ENCODE assay signal across 32 cellular contexts in the genomic region with DNA sequence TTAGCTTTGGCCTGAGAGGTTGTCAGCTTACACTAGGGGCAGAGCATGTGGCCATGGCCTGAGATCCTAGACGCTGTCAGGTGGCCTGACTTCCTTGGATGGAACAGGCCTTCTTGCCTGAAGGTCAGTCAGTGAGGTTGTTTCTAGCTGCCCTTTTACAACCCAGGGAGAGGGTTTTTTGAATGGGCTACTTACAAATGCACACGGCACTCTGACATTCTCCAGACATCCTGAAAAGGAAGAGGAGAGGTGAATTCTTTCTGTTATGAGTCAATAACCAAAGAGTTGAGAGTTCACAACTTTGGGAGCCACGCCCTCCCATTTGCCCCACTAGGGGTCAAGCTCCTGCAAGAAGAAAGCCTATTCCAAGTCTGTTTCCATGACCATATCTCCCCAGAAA. TPM values are rescaled to one million over a fixed set of nuclear protein-coding genes. Genes with fewer than 3 reads are reported as not detected.
DNase-seq lines count a peak whose midpoint lies in the region; ATAC-seq, FAIRE-seq and TF ChIP-seq lines count a peak whose summit lies in the region.
"Had no signal": no experiment of that assay in that cellular context is flagged by ENCODE, and none has a peak within 500 bp of the region (broad histone marks: within the 10 kb centered on the region; RNA-seq: fewer than 3 reads in every experiment).

No MANE protein-coding gene starts in this region.

- POLR2A ChIA-PET in PC-3 (lab: Charles Lee; ENCODE audit: unreplicated experiment) (no interaction called here), PC-9 (lab: Charles Lee; ENCODE audit: unreplicated experiment) (no interaction called here)
- POLR2A ChIA-PET in activated CD8-positive, alpha-beta T cell treated with anti-CD3 and anti-CD28 coated beads, Interleukin-2, amount 10 ng/mL, durations not matched to agents 7 days and 5 days (lab: Charles Lee) = no interaction called here

- no peaks in the 10 kb centered on the region for H4K20me1 ChIP-seq in PC-3 (ENCODE audit: low read length)
- no peaks in the 10 kb centered on the region for H4K20me1 ChIP-seq in PC-9 (ENCODE audit: insufficient read depth)
- H4K20me1 ChIP-seq: BLaER1 had no signal

- H3K36me3 Mint-ChIP-seq in activated CD8-positive, alpha-beta T cell treated with anti-CD3 and anti-CD28 coated beads, Interleukin-2, amount 10 ng/mL, durations not matched to agents 7 days and 5 days (ENCODE audit: low read depth) = no peaks in the 10 kb centered on the region
- H3K36me3 Mint-ChIP-seq: CD14-positive monocyte; CD4-positive, alpha-beta memory T cell; CD4-positive, CD25-positive, alpha-beta regulatory T cell; CD8-positive, alpha-beta memory T cell had no signal

- H3K4me3 ChIP-seq in PC-3 (ENCODE audit: low read length) (no peak overlapping the region), PC-9 (no peak overlapping the region), bronchial epithelial cell (ENCODE audit: low read depth, low read length) (no peak overlapping the region), fibroblast of villous mesenchyme (ENCODE audit: low read depth, low read length) (no peak overlapping the region)
- H3K4me3 ChIP-seq: BLaER1, GM12878 had no signal

- H3K4me3 Mint-ChIP-seq in activated CD8-positive, alpha-beta T cell treated with anti-CD3 and anti-CD28 coated beads, Interleukin-2, amount 10 ng/mL, durations not matched to agents 7 days and 5 days = no peak overlapping the region
- H3K4me3 Mint-ChIP-seq: CD14-positive monocyte; CD4-positive, alpha-beta memory T cell; CD4-positive, CD25-positive, alpha-beta regulatory T cell; CD8-positive, alpha-beta memory T cell had no signal

- no peak overlapping the region for H3K9ac ChIP-seq in PC-3 (ENCODE audit: low read length)
- H3K9ac ChIP-seq: BLaER1 had no signal

- TF ChIP-seq CTCF in PC-3 (conservative IDR thresholded peaks at IDR 0.05; ENCODE audit: low read depth, low read length) (no peak), PC-9 (conservative IDR thresholded peaks at IDR 0.05) (no peak), bronchial epithelial cell (IDR thresholded peaks at IDR 0.05; ENCODE audit: insufficient read depth, low read length, severe bottlenecking) (no peak), fibroblast of villous mesenchyme (IDR thresholded peaks at IDR 0.05; ENCODE audit: insufficient read depth, low read depth, low read length) (no peak)

- H3K27me3 Mint-ChIP-seq in activated CD8-positive, alpha-beta T cell treated with anti-CD3 and anti-CD28 coated beads, Interleukin-2, amount 10 ng/mL, durations not matched to agents 7 days and 5 days (ENCODE audit: low read depth) = peaks cover 30% of the 10 kb centered on the region

- no peak overlapping the region for H2AFZ ChIP-seq in PC-3 (ENCODE audit: low read length)
- H2AFZ ChIP-seq in PC-9 = no peak overlapping the region

- H3K4me1 Mint-ChIP-seq in activated CD8-positive, alpha-beta T cell treated with anti-CD3 and anti-CD28 coated beads, Interleukin-2, amount 10 ng/mL, durations not matched to agents 7 days and 5 days (ENCODE audit: low read depth) = no peaks in the 10 kb centered on the region
- H3K4me1 Mint-ChIP-seq: CD14-positive monocyte; CD4-positive, alpha-beta memory T cell; CD8-positive, alpha-beta memory T cell had no signal

- intact Hi-C loops in PC-3 (cut with micrococcal nuclease) (no loop called here), PC-9 (cut with micrococcal nuclease; ENCODE audit: unreplicated experiment) (no loop called here)

- no peak overlapping the region for H3K27ac ChIP-seq in PC-3 (ENCODE audit: low read length)
- no peak overlapping the region for H3K27ac ChIP-seq in PC-9
- H3K27ac ChIP-seq: BLaER1 had no signal

- H3K4me1 ChIP-seq in PC-3 (ENCODE audit: insufficient read depth, low read length) (no peaks in the 10 kb centered on the region; the same call in 1 of the 2 replicates), PC-9 (replicated peaks; ENCODE audit: insufficient read depth) (0 out of 2 replicates have a peak, but pooled peaks cover 5% of the 10 kb centered on the region)
- H3K4me1 ChIP-seq: BE2C, BLaER1 had no signal

- H3K9me3 ChIP-seq in PC-3 (ENCODE audit: low read length) = no peaks in the 10 kb centered on the region
- H3K9me3 ChIP-seq in PC-9 (ENCODE audit: insufficient read depth, low read depth) = no peaks in the 10 kb centered on the region; the same call in 1 of the 2 replicates
- H3K9me3 ChIP-seq: BE2C, BLaER1 had no signal

- no peak for FAIRE-seq in bronchial epithelial cell (lab: Jason Lieb, UNC)
- FAIRE-seq: A204.1, GM12878, GM12892, GM18507 had no signal

- H3K9me2 ChIP-seq in PC-3 (replicated peaks; ENCODE audit: low read length) (no peaks in the 10 kb centered on the region), PC-9 (ENCODE audit: insufficient read depth) (no peaks in the 10 kb centered on the region)

- H3K36me3 ChIP-seq in PC-3 (ENCODE audit: low read depth, low read length) (no peaks in the 10 kb centered on the region), PC-9 (ENCODE audit: low read depth) (no peaks in the 10 kb centered on the region), bronchial epithelial cell (ENCODE audit: control insufficient read depth, insufficient read depth, low read length) (no peaks in the 10 kb centered on the region)
- H3K36me3 ChIP-seq: BE2C, BLaER1 had no signal

- no peaks in the 10 kb centered on the region for H3F3A ChIP-seq in PC-3 (ENCODE audit: low read length, unreplicated experiment)
- H3F3A ChIP-seq in PC-9 (ENCODE audit: insufficient read depth, low read depth) = no peaks in the 10 kb centered on the region

- no peak for ATAC-seq in PC-3
- ATAC-seq in GM21619 (IDR thresholded peaks at IDR 0.05; ENCODE audit: unreplicated experiment) = no peak
- no peak for ATAC-seq in activated CD8-positive, alpha-beta T cell treated with anti-CD3 and anti-CD28 coated beads, Interleukin-2, amount 10 ng/mL, durations not matched to agents 7 days and 5 days
- ATAC-seq: GM12878 had no signal

- no peak overlapping the region for H3K27ac Mint-ChIP-seq in activated CD8-positive, alpha-beta T cell treated with anti-CD3 and anti-CD28 coated beads, Interleukin-2, amount 10 ng/mL, durations not matched to agents 7 days and 5 days
- H3K27ac Mint-ChIP-seq: CD14-positive monocyte; CD4-positive, alpha-beta memory T cell; CD4-positive, CD25-positive, alpha-beta regulatory T cell had no signal

- DNase-seq in PC-3 (peak; percentile 19), PC-9 (peak in 1 of 2 experiments; percentile 36), bronchial epithelial cell (ENCODE audit: low read depth) (peak; percentile 2), fibroblast of villous mesenchyme (ENCODE audit: low read depth) (peak; percentile 2), superior temporal gyrus (ENCODE audit: extremely low spot score) (no peak), NCI-H146 (lab: John Stamatoyannopoulos, UW) (no peak)
- no peak for DNase-seq in activated CD8-positive, alpha-beta T cell treated with anti-CD3 and anti-CD28 coated beads, Interleukin-2, amount 10 ng/mL, durations not matched to agents 7 days and 5 days
- DNase-seq: 8988T; ACHN; BE2C; C1 segment of cervical spinal cord; CD4-positive, alpha-beta memory T cell; CD4-positive, CD25-positive, alpha-beta regulatory T cell; CD8-positive, alpha-beta memory T cell; COR-L47; DMS 273 treated with DMSO at 0.1 percent for 48 hours; DMS153; DMS53; DMS79; DND-41; EL; GDM1 had no signal

- H3K79me2 ChIP-seq in PC-3 (ENCODE audit: low read length) (no peaks in the 10 kb centered on the region), PC-9 (ENCODE audit: low read depth) (no peaks in the 10 kb centered on the region)

- H3K4me2 ChIP-seq in PC-3 (ENCODE audit: low read length) (no peak overlapping the region), PC-9 (0 out of 2 replicates have a peak overlapping the region, but pooled peaks have one; percentile 16)
- H3K4me2 ChIP-seq: BLaER1 had no signal

- CTCF ChIA-PET in PC-3 (lab: Charles Lee) = no interaction called here
- CTCF ChIA-PET in PC-9 (lab: Charles Lee) = no interaction called here
- CTCF ChIA-PET in activated CD8-positive, alpha-beta T cell treated with anti-CD3 and anti-CD28 coated beads, Interleukin-2, amount 10 ng/mL, durations not matched to agents 7 days and 5 days (lab: Charles Lee) = no interaction called here

- BruUV-seq in PC-3 (replicated peaks; lab: Mats Ljungman, UMichigan) (no TSS peak), PC-9 (replicated peaks; lab: Mats Ljungman, UMichigan) (no TSS peak)

- H3K27me3 ChIP-seq in PC-3 (ENCODE audit: low read length) = peaks cover 8% of the 10 kb centered on the region; the same call in 1 of the 2 replicates
- H3K27me3 ChIP-seq in PC-9 (ENCODE audit: insufficient read depth, low read depth) = no peaks in the 10 kb centered on the region
- H3K27me3 ChIP-seq in bronchial epithelial cell (ENCODE audit: control insufficient read depth, insufficient read depth, low read length) = peaks cover 6% of the 10 kb centered on the region
- H3K27me3 ChIP-seq: BLaER1 had no signal

- no peaks in the 10 kb centered on the region for H3K9me3 Mint-ChIP-seq in activated CD8-positive, alpha-beta T cell treated with anti-CD3 and anti-CD28 coated beads, Interleukin-2, amount 10 ng/mL, durations not matched to agents 7 days and 5 days (ENCODE audit: insufficient read depth)
- H3K9me3 Mint-ChIP-seq: CD4-positive, alpha-beta memory T cell; CD8-positive, alpha-beta memory T cell had no signal

RNA-seq across cellular contexts. Expression of a gene that starts 7.8 kb away (rescaled TPM):
- total RNA-seq in PC-3 (2014; rRNA removed) (not detected in 2 replicates), PC-9 (2021) (not detected in 2 replicates), bronchial epithelial cell (not detected in 2 replicates), fibroblast of villous mesenchyme (not detected in 2 replicates)
- not detected for total RNA-seq in activated CD8-positive, alpha-beta T cell treated with anti-CD3 and anti-CD28 coated beads, Interleukin-2, amount 10 ng/mL, durations not matched to agents 7 days and 5 days
- total RNA-seq: A673; CD4-positive, alpha-beta memory T cell; CD4-positive, CD25-positive, alpha-beta regulatory T cell; CD8-positive, alpha-beta memory T cell; Daoy; G401; GM12878 had no signal

RNA-seq across cellular contexts. Expression of a gene that starts 26.6 kb away (rescaled TPM):
- 0.17 and 0.33 TPM in 2 replicates for total RNA-seq in PC-3 (2014; rRNA removed)
- total RNA-seq in PC-9 (2021) = 0.24 and 0.73 TPM in 2 replicates
- under 0.01 and 0.13 TPM in 2 replicates for total RNA-seq in bronchial epithelial cell
- not detected in 2 replicates for total RNA-seq in fibroblast of villous mesenchyme
- total RNA-seq in activated CD8-positive, alpha-beta T cell treated with anti-CD3 and anti-CD28 coated beads, Interleukin-2, amount 10 ng/mL, durations not matched to agents 7 days and 5 days = not detected
- total RNA-seq: A673; CD4-positive, alpha-beta memory T cell; CD4-positive, CD25-positive, alpha-beta regulatory T cell; CD8-positive, alpha-beta memory T cell; Daoy; G401; GM12878 had no signal

RNA-seq across cellular contexts. Expression of a gene that starts 44.6 kb away (rescaled TPM):
- total RNA-seq in PC-3 (2014; rRNA removed) (20.7 and 23.0 TPM in 2 replicates), PC-9 (2021) (3.0 and 5.3 TPM in 2 replicates), bronchial epithelial cell (66.6 and 171 TPM in 2 replicates), fibroblast of villous mesenchyme (not detected in 2 replicates)
- total RNA-seq in activated CD8-positive, alpha-beta T cell treated with anti-CD3 and anti-CD28 coated beads, Interleukin-2, amount 10 ng/mL, durations not matched to agents 7 days and 5 days = not detected
- total RNA-seq: A673; CD4-positive, alpha-beta memory T cell; CD4-positive, CD25-positive, alpha-beta regulatory T cell; CD8-positive, alpha-beta memory T cell; Daoy; G401; GM12878 had no signal

Comparison
In these comparisons a context has a peak if more than half of its experiments do, and no peak if none do; other contexts are left out.
1. DNase-seq: peak in PC-3 (single experiment), bronchial epithelial cell (single experiment) and fibroblast of villous mesenchyme (single experiment); none in superior temporal gyrus (single experiment), activated CD8-positive, alpha-beta T cell treated with anti-CD3 and anti-CD28 coated beads, Interleukin-2, amount 10 ng/mL, durations not matched to agents 7 days and 5 days (single experiment) and NCI-H146 (single experiment).